1 cellular context compared by ENCODE assay signal in genomic region chr5:74243634-74244033, GRCh38.
TF ChIP-seq lines count a peak whose summit lies in the region.

No MANE protein-coding gene starts in this region.

TF ChIP-seq in HEK293, 187 proteins besides CTCF, POLR2A, EP300 and RAD21 (continued from another document):
- no peak for TF ChIP-seq REST (tag by site-specific recombination; IDR thresholded peaks at IDR 0.05)
- no peak for TF ChIP-seq ZNF521 (tag by site-specific recombination; IDR thresholded peaks at IDR 0.05)
- TF ChIP-seq IKZF3 (tag by site-specific recombination; IDR thresholded peaks at IDR 0.05): no peak
- no peak for TF ChIP-seq PRDM10 (tag by site-specific recombination; IDR thresholded peaks at IDR 0.05)
- 0 out of 2 replicates have a peak, but pooled peaks have one; percentile 18 for TF ChIP-seq BCL6B (tag by site-specific recombination; IDR thresholded peaks at IDR 0.05)
